12 cellular contexts compared by ENCODE assay signal in the genomic region with DNA sequence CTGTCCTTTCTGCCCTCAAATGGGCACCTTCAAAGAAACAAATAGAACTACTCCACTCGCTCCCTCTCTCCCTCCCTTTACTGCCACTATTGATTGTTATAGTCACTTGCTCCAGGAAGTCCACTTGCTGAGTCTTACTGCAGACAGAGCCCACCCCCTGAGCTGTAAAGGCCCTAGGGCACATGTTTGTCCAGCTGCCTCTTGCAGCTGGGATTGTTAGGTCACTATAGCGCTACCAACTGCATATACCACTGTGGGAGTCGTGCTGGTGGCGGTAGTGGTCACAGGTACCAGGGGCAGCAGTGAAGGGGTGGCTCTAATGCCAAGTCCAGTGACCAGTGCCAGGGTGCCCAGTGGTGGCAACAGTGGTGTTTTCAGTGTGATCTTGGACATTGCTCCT. TPM values are rescaled to one million over a fixed set of nuclear protein-coding genes. Genes with fewer than 3 reads are reported as not detected.
DNase-seq lines count a peak whose midpoint lies in the region; ATAC-seq and TF ChIP-seq lines count a peak whose summit lies in the region.
"Had no signal": no experiment of that assay in that cellular context is flagged by ENCODE, and none has a peak within 500 bp of the region (broad histone marks: within the 10 kb centered on the region; RNA-seq: fewer than 3 reads in every experiment).

No MANE protein-coding gene starts in this region.

- H3K4me1 Mint-ChIP-seq in CD8-positive, alpha-beta T cell (ENCODE audit: low read depth), result peaks cover 11% of the 10 kb centered on the region
- H3K4me1 Mint-ChIP-seq in IgD-negative memory B cell, result peaks cover 7 to 9% (median 9%) of the 10 kb centered on the region in 3 donors
- peaks cover 39% of the 10 kb centered on the region for H3K4me1 Mint-ChIP-seq in activated CD8-positive, alpha-beta T cell treated with anti-CD3 and anti-CD28 coated beads for 36 hours (ENCODE audit: low read depth)

- POLR2A ChIA-PET in CD8-positive, alpha-beta T cell (lab: Charles Lee), result interaction anchor here (2.4 kb wide), 1 partner anchor 28 kb away, joined by 11 read pairs; a partner anchor contains a TSS
- POLR2A ChIA-PET in activated CD8-positive, alpha-beta T cell treated with anti-CD3 and anti-CD28 coated beads for 36 hours (lab: Charles Lee), result interaction anchor here (0.8 to 5.3 kb wide), 4 partner anchors 13 to 111 kb away, joined by 5 to 36 read pairs (median 5); no protein-coding TSS in a partner anchor

- CTCF ChIA-PET in CD8-positive, alpha-beta T cell (lab: Charles Lee), result interaction anchor here (1.3 to 3.2 kb wide), 4 partner anchors 10 to 128 kb away, joined by 3 to 14 read pairs (median 6); no protein-coding TSS in a partner anchor
- CTCF ChIA-PET in activated CD8-positive, alpha-beta T cell treated with anti-CD3 and anti-CD28 coated beads for 36 hours (lab: Charles Lee), result interaction anchor here (1.1 to 8.4 kb wide), 3 partner anchors 29 to 113 kb away, joined by 4 to 38 read pairs (median 7); no protein-coding TSS in a partner anchor

- 91 to 95% methylated on average over 4 of the region's 4 CpGs for WGBS in testis, 2 donors

- peak overlapping the region; percentile 52 for H3K27ac Mint-ChIP-seq in CD8-positive, alpha-beta T cell
- peak overlapping the region in 2 of 3 donors; percentile 19 to 20 for H3K27ac Mint-ChIP-seq in IgD-negative memory B cell
- peak overlapping the region; percentile 38 for H3K27ac Mint-ChIP-seq in activated CD8-positive, alpha-beta T cell treated with anti-CD3 and anti-CD28 coated beads for 36 hours

- H3K27me3 Mint-ChIP-seq in CD8-positive, alpha-beta T cell (ENCODE audit: low read depth), result no peaks in the 10 kb centered on the region
- no peaks in the 10 kb centered on the region for H3K27me3 Mint-ChIP-seq in IgD-negative memory B cell
- no peaks in the 10 kb centered on the region for H3K27me3 Mint-ChIP-seq in activated CD8-positive, alpha-beta T cell treated with anti-CD3 and anti-CD28 coated beads for 36 hours

- no peak overlapping the region for H3K4me3 Mint-ChIP-seq in CD8-positive, alpha-beta T cell
- H3K4me3 Mint-ChIP-seq in IgD-negative memory B cell, result no peak overlapping the region
- H3K4me3 Mint-ChIP-seq in activated CD8-positive, alpha-beta T cell treated with anti-CD3 and anti-CD28 coated beads for 36 hours, result no peak overlapping the region

- intact Hi-C loops in CD8-positive, alpha-beta T cell (cut with DNase I, micrococcal nuclease), result no loop called here
- intact Hi-C loops in activated CD8-positive, alpha-beta T cell treated with anti-CD3 and anti-CD28 coated beads for 36 hours (cut with micrococcal nuclease), result loop anchor here (5.0 kb wide), 1 partner anchor 114 kb away; no protein-coding TSS in a partner anchor
- intact Hi-C loops in testis (cut with DNase I; ENCODE audit: low total_unique reads), result no loop called here

- TF ChIP-seq CTCF in CD8-positive, alpha-beta T cell (IDR thresholded peaks at IDR 0.05), result no peak
- TF ChIP-seq CTCF in activated CD8-positive, alpha-beta T cell treated with anti-CD3 and anti-CD28 coated beads for 36 hours (IDR thresholded peaks at IDR 0.05), result no peak
- no peak for TF ChIP-seq CTCF in testis (IDR thresholded peaks at IDR 0.05)

- H3K27ac ChIP-seq in CD8-positive, alpha-beta T cell (ENCODE audit: low read depth, low read length), result no peak overlapping the region
- no peak overlapping the region for H3K27ac ChIP-seq in testis
- H3K27ac ChIP-seq: suprapubic skin had no signal

- H3K4me3 ChIP-seq in CD8-positive, alpha-beta T cell (ENCODE audit: low read depth, low read length), result no peak overlapping the region
- no peak overlapping the region for H3K4me3 ChIP-seq in testis
- H3K4me3 ChIP-seq: pancreas, suprapubic skin had no signal

- peaks cover 4% of the 10 kb centered on the region for H3K4me1 ChIP-seq in CD8-positive, alpha-beta T cell (ENCODE audit: insufficient read depth, low read length)
- H3K4me1 ChIP-seq in testis, result peaks cover 22% of the 10 kb centered on the region

- no peaks in the 10 kb centered on the region for H3K9me3 ChIP-seq in CD8-positive, alpha-beta T cell (ENCODE audit: low read length)
- H3K9me3 ChIP-seq in testis, result no peaks in the 10 kb centered on the region
- H3K9me3 ChIP-seq: pancreas, suprapubic skin had no signal

- no peak for ATAC-seq in CD8-positive, alpha-beta T cell
- no peak for ATAC-seq in activated CD8-positive, alpha-beta T cell treated with anti-CD3 and anti-CD28 coated beads for 36 hours
- ATAC-seq in HG03432 (IDR thresholded peaks at IDR 0.05; ENCODE audit: unreplicated experiment), result no peak
- ATAC-seq: pancreas, SK-N-SH treated with all-trans-retinoic acid at 6 μM for 48 hours had no signal

- peaks cover 29% of the 10 kb centered on the region for H3K36me3 Mint-ChIP-seq in CD8-positive, alpha-beta T cell
- H3K36me3 Mint-ChIP-seq in IgD-negative memory B cell, result peaks cover 8% of the 10 kb centered on the region
- peaks cover 35% of the 10 kb centered on the region for H3K36me3 Mint-ChIP-seq in activated CD8-positive, alpha-beta T cell treated with anti-CD3 and anti-CD28 coated beads for 36 hours (ENCODE audit: low read depth)

- no peaks in the 10 kb centered on the region for H3K9me3 Mint-ChIP-seq in CD8-positive, alpha-beta T cell
- H3K9me3 Mint-ChIP-seq in IgD-negative memory B cell, result no peaks in the 10 kb centered on the region
- no peaks in the 10 kb centered on the region for H3K9me3 Mint-ChIP-seq in activated CD8-positive, alpha-beta T cell treated with anti-CD3 and anti-CD28 coated beads for 36 hours

- DNase-seq in CD8-positive, alpha-beta T cell, result no peak
- no peak for DNase-seq in activated CD8-positive, alpha-beta T cell treated with anti-CD3 and anti-CD28 coated beads for 36 hours
- DNase-seq in mucosa of gallbladder (ENCODE audit: low spot score), result peak; percentile 49
- DNase-seq in NCI-H128 (lab: John Stamatoyannopoulos, UW; ENCODE audit: unreplicated experiment), result no peak
- DNase-seq in testis, result no peak
- DNase-seq in SW 1271 (lab: John Stamatoyannopoulos, UW), result no peak
- DNase-seq: NCI-H2227 treated with DMSO at 0.1 percent for 48 hours had no signal

- H3K36me3 ChIP-seq in CD8-positive, alpha-beta T cell (ENCODE audit: insufficient read depth, low read length), result no peaks in the 10 kb centered on the region
- no peaks in the 10 kb centered on the region for H3K36me3 ChIP-seq in testis (ENCODE audit: low read depth, missing control alignments)
- H3K36me3 ChIP-seq: pancreas, suprapubic skin had no signal

- no peaks in the 10 kb centered on the region for H3K27me3 ChIP-seq in CD8-positive, alpha-beta T cell (ENCODE audit: insufficient read depth, low read length)
- H3K27me3 ChIP-seq in testis, result no peaks in the 10 kb centered on the region
- H3K27me3 ChIP-seq: pancreas, suprapubic skin had no signal

- no peak for TF ChIP-seq POLR2A in testis (IDR thresholded peaks at IDR 0.05)

RNA-seq across cellular contexts. Expression of a gene that starts 4.4 kb away (rescaled TPM):
- total RNA-seq in CD8-positive, alpha-beta T cell, result 100 to 1,000 TPM; 109 to 122 TPM
- polyA plus RNA-seq in IgD-negative memory B cell (59.8 TPM), testis (ENCODE audit: insufficient read depth, low read depth, low replicate concordance) (59.7 TPM)
- 10 to 100 TPM; 87.1 to 92.9 TPM for total RNA-seq in activated CD8-positive, alpha-beta T cell treated with anti-CD3 and anti-CD28 coated beads for 36 hours
- total RNA-seq in mucosa of gallbladder (257 TPM), testis (100 to 1,000 TPM in 1 of 2 donors, 10 to 100 TPM in 1; 79.8 to 119 TPM)

RNA-seq across cellular contexts. Expression of a gene that starts 28.0 kb away (rescaled TPM):
- total RNA-seq in CD8-positive, alpha-beta T cell, result 10 to 100 TPM; 19.1 to 22.5 TPM
- polyA plus RNA-seq in IgD-negative memory B cell (6.1 TPM), testis (ENCODE audit: insufficient read depth, low read depth, low replicate concordance) (15.6 TPM)
- total RNA-seq in activated CD8-positive, alpha-beta T cell treated with anti-CD3 and anti-CD28 coated beads for 36 hours, result 10 to 100 TPM; 15.2 to 15.9 TPM
- total RNA-seq in mucosa of gallbladder (10.2 TPM), testis (10 to 100 TPM; 12.8 to 20.8 TPM)
